Comparison of ENCODE assay signal across 14 cellular contexts in genomic region chr16:58854392-58854791, GRCh38.
A peak's percentile ranks its signal among the peaks of the same experiment; 100 is the strongest.
DNase-seq lines count a peak whose midpoint lies in the region; ATAC-seq and TF ChIP-seq lines count a peak whose summit lies in the region.
"Had no signal": no experiment of that assay in that cellular context is flagged by ENCODE, and none has a peak within 500 bp of the region (broad histone marks: within the 10 kb centered on the region; RNA-seq: fewer than 3 reads in every experiment).

No MANE protein-coding gene starts in this region.

- no peak overlapping the region for H3K4me3 ChIP-seq in GM12865 (ENCODE audit: low read depth, low read length)
- H3K4me3 ChIP-seq: uterus had no signal

- peak; percentile 69 for ATAC-seq in GM19372 (IDR thresholded peaks at IDR 0.05; ENCODE audit: low read depth, unreplicated experiment)
- ATAC-seq in HG02763 (IDR thresholded peaks at IDR 0.05; ENCODE audit: unreplicated experiment), result peak; percentile 86
- peak; percentile 73 for ATAC-seq in HG03469 (IDR thresholded peaks at IDR 0.05; ENCODE audit: unreplicated experiment)
- ATAC-seq in left lobe of liver, result no peak

- no peak for TF ChIP-seq CTCF in GM12865 (IDR thresholded peaks at IDR 0.05; ENCODE audit: insufficient read depth, low read depth, low read length, missing control alignments)

- peak; percentile 69 for DNase-seq in GM12865 (ENCODE audit: low read depth)
- no peak for DNase-seq in left lobe of liver (ENCODE audit: low spot score)
- no peak for DNase-seq in NAMALWA (ENCODE audit: low spot score)
- DNase-seq in RPMI8226, result no peak
- no peak for DNase-seq in SW 1271 (lab: John Stamatoyannopoulos, UW)
- DNase-seq: activated CD4-positive, CD25-positive, alpha-beta regulatory T cell; H9; Kasumi-1; NCI-H446 treated with DMSO at 0.1 percent for 48 hours; SHP77 treated with DMSO at 0.1 percent for 48 hours; uterus had no signal
